ENCODE assay signal across 8 cellular contexts in the genomic region with DNA sequence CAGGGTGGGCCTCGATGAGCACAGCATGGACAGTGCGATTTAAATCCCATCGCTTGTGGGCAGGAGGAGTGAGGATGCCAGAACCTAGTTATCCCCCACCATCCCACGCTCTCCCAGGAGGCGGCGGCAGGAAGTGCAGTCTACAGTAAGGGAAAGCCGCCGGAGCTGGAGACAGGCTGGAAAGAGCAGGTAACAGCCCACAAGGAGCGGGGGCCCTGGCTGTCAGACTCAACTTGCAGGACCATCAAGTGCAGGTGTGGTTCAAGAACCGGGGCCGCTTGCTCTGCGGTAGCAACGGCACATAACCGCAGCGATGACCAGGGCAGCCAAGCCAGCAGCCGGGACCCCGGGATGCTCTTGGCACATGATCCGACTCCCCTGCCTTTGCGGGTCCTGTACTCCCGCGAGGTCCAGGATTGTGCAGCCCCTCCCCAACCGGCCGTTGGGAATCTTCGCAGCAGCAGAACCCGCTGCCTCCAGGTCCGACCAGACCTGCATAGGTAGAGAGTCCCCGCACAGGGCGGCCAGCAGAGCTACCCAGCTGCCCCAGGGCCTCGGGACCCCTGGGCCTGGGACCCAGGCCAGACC.
DNase-seq lines count a peak whose midpoint lies in the region; ATAC-seq and TF ChIP-seq lines count a peak whose summit lies in the region.

No MANE protein-coding gene starts in this region.

- H3K27ac ChIP-seq in ACC112 (ENCODE audit: low read depth, low read length) (no peak overlapping the region; the same call in 1 of the 2 replicates), ectodermal cell (ENCODE audit: insufficient read depth, low read depth, low read length, poor library complexity, severe bottlenecking) (no peak overlapping the region), thoracic aorta (no peak overlapping the region)

- H3K36me3 ChIP-seq in ACC112 (ENCODE audit: insufficient read depth, low read length) (no peaks in the 10 kb centered on the region), ectodermal cell (ENCODE audit: control insufficient read depth, insufficient read depth, low read length) (no peaks in the 10 kb centered on the region), thoracic aorta (no peaks in the 10 kb centered on the region)

- 4 to 5% methylated on average over 29 of the region's 29 CpGs for WGBS in ectodermal cell, 2 experiments

- DNase-seq in NCI-H510A (lab: John Stamatoyannopoulos, UW) (peak; percentile 57), medulla oblongata (ENCODE audit: extremely low spot score) (peak; percentile 48), thoracic aorta (ENCODE audit: low spot score) (no peak)

- no peaks in the 10 kb centered on the region for H3K4me1 ChIP-seq in ACC112 (ENCODE audit: control insufficient read depth, insufficient read depth, low read length, unreplicated experiment)
- H3K4me1 ChIP-seq in ectodermal cell (ENCODE audit: control insufficient read depth, insufficient read depth, low read length): no peaks in the 10 kb centered on the region
- H3K4me1 ChIP-seq in thoracic aorta (ENCODE audit: control insufficient read depth in 1 of 2, low read depth in 2 of 2): peaks cover 7 to 16% of the 10 kb centered on the region in 2 donors

- H3K9me3 ChIP-seq in ectodermal cell (ENCODE audit: control insufficient read depth, low read length) (no peaks in the 10 kb centered on the region), thoracic aorta (no peaks in the 10 kb centered on the region)

- H3K27me3 ChIP-seq in ACC112 (ENCODE audit: insufficient read depth, low read length): no peaks in the 10 kb centered on the region
- H3K27me3 ChIP-seq in ectodermal cell (ENCODE audit: control insufficient read depth, insufficient read depth, low read length, poor library complexity, severe bottlenecking): no peaks in the 10 kb centered on the region
- H3K27me3 ChIP-seq in thoracic aorta (replicated peaks; ENCODE audit: insufficient read depth): no peaks in the 10 kb centered on the region

- H3K4me3 ChIP-seq in ACC112 (ENCODE audit: low read depth, low read length) (peak overlapping the region; percentile 76), ectodermal cell (ENCODE audit: insufficient read depth, low read depth, low read length) (peak overlapping the region; percentile 57), thoracic aorta (peak overlapping the region; percentile 72)

- H3K79me2 ChIP-seq in ACC112 (ENCODE audit: control insufficient read depth, insufficient read depth, low read length, unreplicated experiment): no peaks in the 10 kb centered on the region

- ATAC-seq in GM19025 (IDR thresholded peaks at IDR 0.05; ENCODE audit: low read depth, unreplicated experiment) (peak; percentile 7), thoracic aorta (ENCODE audit: insufficient number of reproducible peaks, low FRiP score, low read depth) (no peak), GM21576 (IDR thresholded peaks at IDR 0.05; ENCODE audit: unreplicated experiment) (no peak), HG02870 (IDR thresholded peaks at IDR 0.05; ENCODE audit: unreplicated experiment) (no peak)

- TF ChIP-seq CTCF in thoracic aorta (IDR thresholded peaks at IDR 0.05): peak; percentile 38

- H2AFZ ChIP-seq in ACC112 (ENCODE audit: low read length, unreplicated experiment): peak overlapping the region; percentile 97
